In the genomic region with DNA sequence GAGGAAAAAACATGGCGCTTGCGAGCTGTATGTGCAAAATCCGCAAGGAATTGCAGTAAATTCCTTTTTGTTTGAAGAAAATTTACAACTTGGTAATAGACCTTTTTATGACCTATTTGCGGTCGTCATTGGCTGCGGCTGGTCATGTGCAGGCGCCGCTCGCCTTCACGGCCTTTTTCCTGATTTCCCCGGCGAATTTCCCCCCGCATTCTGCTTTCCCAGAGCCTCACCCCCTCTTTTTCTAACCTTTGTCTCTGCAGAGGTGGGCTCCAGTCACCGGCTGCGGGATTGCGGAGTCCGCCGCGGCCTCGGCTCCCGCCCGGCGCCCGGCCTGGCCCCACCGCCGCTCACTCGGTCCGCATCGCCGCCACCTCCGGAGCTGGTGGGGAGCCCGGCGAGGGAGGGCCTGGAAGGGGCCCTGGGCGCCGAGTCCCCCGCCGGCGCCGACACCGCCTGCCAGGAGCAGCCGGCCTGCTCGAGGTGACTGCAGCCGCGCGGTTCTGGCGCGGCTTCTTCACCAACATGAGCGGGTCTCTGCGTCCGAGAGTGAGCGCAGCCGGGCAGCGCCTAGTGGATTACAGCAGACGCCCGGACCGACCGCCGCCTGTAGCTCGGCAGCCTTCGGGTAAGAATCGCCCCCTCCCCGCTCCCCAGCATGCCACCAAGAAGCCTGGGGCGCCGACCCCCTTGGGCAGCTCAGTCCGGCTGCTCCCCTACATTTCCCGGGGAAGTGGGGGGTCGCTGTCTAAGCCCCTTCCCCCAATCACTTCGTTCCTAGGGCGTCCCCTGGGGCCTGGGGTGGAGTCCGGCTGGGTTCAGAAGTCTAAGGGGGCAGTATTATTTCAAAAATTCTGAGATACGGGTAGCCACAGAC, we compare ENCODE assay signal across 6 cellular contexts. TPM values are rescaled to one million over a fixed set of nuclear protein-coding genes. Genes with fewer than 3 reads are reported as not detected.
DNase-seq lines count a peak whose midpoint lies in the region; TF ChIP-seq lines count a peak whose summit lies in the region.

No MANE protein-coding gene starts in this region.

- peak overlapping the region; percentile 21; the same call in 1 of the 2 replicates for H3K4me2 ChIP-seq in MM.1S (ENCODE audit: low read depth, low read length)

- DNase-seq in A172 (ENCODE audit: low spot score) (peak; percentile 36), MM.1S (no peak), kidney glomerular epithelial cell (lab: John Stamatoyannopoulos, UW) (no peak), NCI-H2029 treated with DMSO at 0.1 percent for 48 hours (lab: John Stamatoyannopoulos, UW) (no peak), 8988T (no peak)

- no peaks in the 10 kb centered on the region for H3K36me3 ChIP-seq in MM.1S (replicated peaks; ENCODE audit: insufficient read depth, low read length)
- H3K36me3 ChIP-seq in iPS-18a (ENCODE audit: control insufficient read depth, low read depth, low read length), result no peaks in the 10 kb centered on the region

- H3K4me1 ChIP-seq in MM.1S (ENCODE audit: low read length), result peaks cover 13% of the 10 kb centered on the region
- H3K4me1 ChIP-seq in iPS-18a (ENCODE audit: control insufficient read depth, low read depth, low read length), result no peaks in the 10 kb centered on the region

- peaks cover 11% of the 10 kb centered on the region; the same call in 1 of the 2 replicates for H3K27me3 ChIP-seq in MM.1S (replicated peaks; ENCODE audit: insufficient read depth, low read length)
- peaks cover 100% of the 10 kb centered on the region for H3K27me3 ChIP-seq in iPS-18a (ENCODE audit: control insufficient read depth, insufficient read depth, low read length)

- no peak overlapping the region for H3K9ac ChIP-seq in MM.1S (ENCODE audit: low read length)
- no peak overlapping the region for H3K9ac ChIP-seq in iPS-18a (ENCODE audit: low read length)

- no peaks in the 10 kb centered on the region for H3K9me2 ChIP-seq in MM.1S (replicated peaks; ENCODE audit: insufficient read depth, low read length)

- H3F3A ChIP-seq in MM.1S (ENCODE audit: insufficient read depth, low read length), result no peaks in the 10 kb centered on the region

- H2AFZ ChIP-seq in MM.1S (ENCODE audit: low read length), result no peak overlapping the region

- no peak for TF ChIP-seq CTCF in MM.1S (IDR thresholded peaks at IDR 0.05; ENCODE audit: low read length)

- H3K9me3 ChIP-seq in MM.1S (replicated peaks; ENCODE audit: insufficient read depth, low read length), result no peaks in the 10 kb centered on the region
- H3K9me3 ChIP-seq in iPS-18a (ENCODE audit: control insufficient read depth, low read depth, low read length), result no peaks in the 10 kb centered on the region

- no peak overlapping the region for H3K27ac ChIP-seq in MM.1S (ENCODE audit: low read length)
- no peak overlapping the region for H3K27ac ChIP-seq in iPS-18a (ENCODE audit: low read length)

- H3K79me2 ChIP-seq in MM.1S (ENCODE audit: low read length), result no peaks in the 10 kb centered on the region

- no peaks in the 10 kb centered on the region for H4K20me1 ChIP-seq in MM.1S (ENCODE audit: insufficient read depth, low read length)

- H3K4me3 ChIP-seq in MM.1S (ENCODE audit: low read length) (no peak overlapping the region), iPS-18a (ENCODE audit: low read length) (peak overlapping the region; percentile 47)

RNA-seq across cellular contexts. Expression of a gene that starts 7.1 kb away (rescaled TPM):
- 11.6 and 20.4 TPM in 2 replicates for total RNA-seq in A172 (2014; rRNA removed; shearing (Covaris generic))

RNA-seq across cellular contexts. Expression of a gene that starts 14.1 kb away (rescaled TPM):
- total RNA-seq in A172 (2014; rRNA removed; shearing (Covaris generic)), result 2.8 and 3.6 TPM in 2 replicates

RNA-seq across cellular contexts. Expression of a gene that starts 14.7 kb away (rescaled TPM):
- 0.77 and 3.9 TPM in 2 replicates for total RNA-seq in A172 (2014; rRNA removed; shearing (Covaris generic))

RNA-seq across cellular contexts. Expression of a gene that starts 20.0 kb away (rescaled TPM):
- total RNA-seq in A172 (2014; rRNA removed; shearing (Covaris generic)), result 18.1 and 21.7 TPM in 2 replicates

RNA-seq across cellular contexts. Expression of a gene that starts 20.5 kb away (rescaled TPM):
- total RNA-seq in A172 (2014; rRNA removed; shearing (Covaris generic)), result 1.0 TPM in 2 replicates
